ENCODE assay signal across 8 cellular contexts in genomic region chr19:36605101-36605838, GRCh38. TPM values are rescaled to one million over a fixed set of nuclear protein-coding genes. Genes with fewer than 3 reads are reported as not detected.
DNase-seq lines count a peak whose midpoint lies in the region; ATAC-seq and TF ChIP-seq lines count a peak whose summit lies in the region.

TSS of gene ZNF382 (plus strand) at chr19:36605313. CDS start at chr19:36609915, 4,602 bp downstream.

- peaks cover 15% of the 10 kb centered on the region for H3K36me3 Mint-ChIP-seq in Calu3 (ENCODE audit: insufficient read depth, unreplicated experiment)

- H3K4me3 Mint-ChIP-seq in Calu3 (ENCODE audit: low read depth, unreplicated experiment), result peak within 1 kb of the TSS; percentile 80

- H3K4me1 Mint-ChIP-seq in Calu3 (ENCODE audit: low read depth, unreplicated experiment), result no peaks in the 10 kb centered on the region

- peak; percentile 47 for ATAC-seq in GM21529 (IDR thresholded peaks at IDR 0.05; ENCODE audit: unreplicated experiment)
- peak; percentile 79 to 86 for ATAC-seq in activated CD4-positive, CD25-positive, alpha-beta regulatory T cell treated with anti-CD3 and anti-CD28 coated beads, Interleukin-2, amount 50 U/mL, for 24 hours

- CTCF ChIA-PET in Calu3 (lab: Charles Lee), result interaction anchor here (0.6 kb wide), 2 partner anchors 85 to 888 kb away, joined by 3 to 4 read pairs; no protein-coding TSS in a partner anchor

- peaks cover 23% of the 10 kb centered on the region for H3K9me3 Mint-ChIP-seq in Calu3 (ENCODE audit: low read depth, unreplicated experiment)

- DNase-seq in Calu3 (peak; percentile 34), M059J (ENCODE audit: low read depth) (peak; percentile 64), cerebellar cortex (ENCODE audit: low spot score) (peak; percentile 69), kidney glomerular epithelial cell (lab: John Stamatoyannopoulos, UW) (peak; percentile 67), NCI-H345 (lab: John Stamatoyannopoulos, UW) (no peak)
- peak; percentile 92 for DNase-seq in stimulated activated CD4-positive, alpha-beta T cell treated with anti-CD3 and anti-CD28 coated beads, Interleukin-15, amount 100 ng/mL, for 24 hours

- no TSS peak for BruUV-seq in Calu3 (replicated peaks; lab: Mats Ljungman, UMichigan)

- H3K27ac Mint-ChIP-seq in Calu3 (ENCODE audit: unreplicated experiment), result peak within 1 kb of the TSS; percentile 37

- H3K27me3 Mint-ChIP-seq in Calu3 (ENCODE audit: unreplicated experiment), result no peaks in the 10 kb centered on the region

- no peak for TF ChIP-seq CTCF in Calu3 (IDR thresholded peaks at IDR 0.05; ENCODE audit: unreplicated experiment)

- intact Hi-C loops in Calu3 (cut with micrococcal nuclease; ENCODE audit: unreplicated experiment), result no loop called here

RNA-seq across cellular contexts. Expression of gene ZNF382, which starts in this region (rescaled TPM):
- 2.5 and 4.2 TPM in 2 replicates for total RNA-seq in Calu3 (2022)
- total RNA-seq in M059J (2014; rRNA removed; shearing (Covaris generic)), result 8.3 and 12.8 TPM in 2 replicates
